15 cellular contexts compared by ENCODE assay signal in the genomic region with DNA sequence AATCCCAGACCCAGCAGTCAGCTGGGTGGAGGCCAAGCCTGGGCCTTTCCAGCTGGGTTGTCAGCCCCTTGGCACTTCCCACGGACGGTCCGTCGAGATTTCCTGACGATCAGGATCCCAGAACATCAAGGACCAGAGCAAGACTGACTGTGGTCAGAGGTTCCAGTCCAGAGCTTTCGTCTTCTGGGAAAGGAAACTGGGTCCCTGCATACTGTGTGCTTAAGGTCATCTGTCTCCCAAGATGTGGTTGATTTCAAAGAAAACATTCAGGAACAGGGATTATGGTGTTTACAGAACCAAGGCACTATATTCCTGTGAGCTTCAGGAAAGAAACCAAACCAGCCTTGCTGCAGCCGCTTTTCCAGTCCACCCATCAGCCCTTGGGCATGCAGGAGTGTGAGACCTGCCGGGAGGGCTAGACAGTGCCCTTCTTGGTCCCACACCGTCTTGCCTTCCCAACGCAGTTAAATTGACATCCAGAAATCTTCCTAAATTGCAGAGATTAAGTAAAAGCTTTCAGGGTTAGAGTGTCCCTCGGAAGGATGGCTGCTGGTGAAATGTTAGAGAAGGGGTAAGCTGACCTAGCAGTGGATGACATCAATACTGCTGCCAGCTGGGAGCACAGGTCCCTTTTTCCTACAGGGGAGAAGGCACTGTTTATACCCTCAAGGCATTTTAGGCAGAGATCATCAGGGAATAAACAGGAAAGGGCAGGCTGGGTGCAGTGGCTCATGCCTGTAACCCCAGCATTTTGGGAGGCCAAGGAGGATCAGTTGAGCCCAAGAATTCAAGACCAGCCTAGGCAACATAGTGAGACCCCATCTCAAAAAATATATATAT. TPM values are rescaled to one million over a fixed set of nuclear protein-coding genes. Genes with fewer than 3 reads are reported as not detected.
A peak's percentile ranks its signal among the peaks of the same experiment; 100 is the strongest.
DNase-seq lines count a peak whose midpoint lies in the region; ATAC-seq and TF ChIP-seq lines count a peak whose summit lies in the region.
"Had no signal": no experiment of that assay in that cellular context is flagged by ENCODE, and none has a peak within 500 bp of the region (broad histone marks: within the 10 kb centered on the region; RNA-seq: fewer than 3 reads in every experiment).

No MANE protein-coding gene starts in this region.

- H3K36me3 ChIP-seq in Caco-2 (ENCODE audit: control insufficient read depth, insufficient read depth, low read length): no peaks in the 10 kb centered on the region
- H3K36me3 ChIP-seq in PC-3 (ENCODE audit: low read depth, low read length): no peaks in the 10 kb centered on the region
- H3K36me3 ChIP-seq in esophagus (ENCODE audit: control insufficient read depth in 2 of 2, insufficient read depth in 2 of 2, low read length in 1 of 2): no peaks in the 10 kb centered on the region
- H3K36me3 ChIP-seq: cardiac muscle cell had no signal

- no peaks in the 10 kb centered on the region for H3F3A ChIP-seq in PC-3 (ENCODE audit: low read length, unreplicated experiment)

- intact Hi-C loops in Caco-2 (cut with micrococcal nuclease; ENCODE audit: unreplicated experiment) (no loop called here), PC-3 (cut with micrococcal nuclease) (loop anchor here (10.0 kb wide), 1 partner anchor 54 kb away; no protein-coding TSS in a partner anchor), dorsolateral prefrontal cortex (cut with DNase I) (no loop called here)

- H3K4me1 Mint-ChIP-seq in Caco-2 (ENCODE audit: low read depth, unreplicated experiment) (peaks cover 14% of the 10 kb centered on the region), osteocyte (ENCODE audit: unreplicated experiment) (peaks cover 32% of the 10 kb centered on the region)
- H3K4me1 Mint-ChIP-seq: stimulated activated effector memory CD8-positive, alpha-beta T cell treated with anti-CD3 and anti-CD28 coated beads, Interleukin-12 subunit alpha, Interleukin-12 subunit beta, amount 100 ng/mL, for 72 hours had no signal

- ATAC-seq in PC-3: no peak
- no peak for ATAC-seq in HG03139 (IDR thresholded peaks at IDR 0.05; ENCODE audit: unreplicated experiment)
- no peak for ATAC-seq in GM19455 (IDR thresholded peaks at IDR 0.05; ENCODE audit: unreplicated experiment)
- ATAC-seq: stimulated activated effector memory CD8-positive, alpha-beta T cell treated with anti-CD3 and anti-CD28 coated beads, Interleukin-12 subunit alpha, Interleukin-12 subunit beta, amount 100 ng/mL, for 72 hours had no signal

- BruUV-seq in Caco-2 (replicated peaks; lab: Mats Ljungman, UMichigan) (no TSS peak), PC-3 (replicated peaks; lab: Mats Ljungman, UMichigan) (no TSS peak)

- no peaks in the 10 kb centered on the region for H3K9me3 Mint-ChIP-seq in Caco-2 (ENCODE audit: unreplicated experiment)
- no peaks in the 10 kb centered on the region for H3K9me3 Mint-ChIP-seq in osteocyte (ENCODE audit: unreplicated experiment)
- H3K9me3 Mint-ChIP-seq: stimulated activated effector memory CD8-positive, alpha-beta T cell treated with anti-CD3 and anti-CD28 coated beads, Interleukin-12 subunit alpha, Interleukin-12 subunit beta, amount 100 ng/mL, for 72 hours; T-helper 1 cell treated with Interleukin-12 subunit alpha and Interleukin-12 subunit beta and Interleukin-4 antibody, amounts not matched to agents 30 μg/mL and 1 μg/mL, for 36 hours had no signal

- H3K27ac Mint-ChIP-seq in Caco-2 (ENCODE audit: unreplicated experiment): peak overlapping the region; percentile 93
- peak overlapping the region; percentile 89 for H3K27ac Mint-ChIP-seq in osteocyte (ENCODE audit: unreplicated experiment)
- H3K27ac Mint-ChIP-seq: stimulated activated effector memory CD8-positive, alpha-beta T cell treated with anti-CD3 and anti-CD28 coated beads, Interleukin-12 subunit alpha, Interleukin-12 subunit beta, amount 100 ng/mL, for 72 hours; T-helper 1 cell treated with Interleukin-12 subunit alpha and Interleukin-12 subunit beta and Interleukin-4 antibody, amounts not matched to agents 30 μg/mL and 1 μg/mL, for 36 hours had no signal

- H3K4me1 ChIP-seq in Caco-2 (peaks cover 45% of the 10 kb centered on the region), PC-3 (ENCODE audit: insufficient read depth, low read length) (peaks cover 44% of the 10 kb centered on the region), esophagus (ENCODE audit: control insufficient read depth in 2 of 2, insufficient read depth in 2 of 2, low read length in 1 of 2) (peaks cover 0 to 17% of the 10 kb centered on the region in 2 donors)

- peak overlapping the region; percentile 76 for H3K27ac ChIP-seq in PC-3 (ENCODE audit: low read length)
- H3K27ac ChIP-seq in esophagus (ENCODE audit: low read depth in 2 of 2, low read length in 1 of 2): peak overlapping the region; percentile 79 to 83
- peak overlapping the region in 3 of 59 donors; percentile 4 to 46 (median 33) for H3K27ac ChIP-seq in dorsolateral prefrontal cortex
- H3K27ac ChIP-seq: cardiac muscle cell had no signal

- POLR2A ChIA-PET in Caco-2 (lab: Charles Lee) (interaction anchor here (0.6 to 1.4 kb wide), 3 partner anchors 14 to 34 kb away, joined by 3 to 13 read pairs (median 3); no protein-coding TSS in a partner anchor), PC-3 (lab: Charles Lee; ENCODE audit: unreplicated experiment) (interaction anchor here (0.7 kb wide), 1 partner anchor 8 kb away, joined by 3 read pairs; no protein-coding TSS in a partner anchor)

- H3K9me2 ChIP-seq in PC-3 (replicated peaks; ENCODE audit: low read length): no peaks in the 10 kb centered on the region

- DNase-seq in Caco-2 (no peak), PC-3 (peak; percentile 50), osteocyte (ENCODE audit: extremely low spot score, unreplicated experiment) (no peak), dorsolateral prefrontal cortex (no peak), SHP77 (lab: John Stamatoyannopoulos, UW) (no peak)
- DNase-seq: activated CD4-positive, alpha-beta T cell treated with anti-CD3 and anti-CD28 coated beads, Interleukin-2, amount 50 U/mL, for 48 hours; activated effector memory CD4-positive, alpha-beta T cell treated with anti-CD3 and anti-CD28 coated beads, Interleukin-2, amount 50 U/mL, for 16 hours; EL; stimulated activated CD4-positive, alpha-beta T cell treated with anti-CD3 and anti-CD28 coated beads, Interleukin-2, amount 100 ng/mL, for 24 hours had no signal

- no peaks in the 10 kb centered on the region for H3K27me3 Mint-ChIP-seq in Caco-2 (ENCODE audit: insufficient read depth, unreplicated experiment)
- no peaks in the 10 kb centered on the region for H3K27me3 Mint-ChIP-seq in osteocyte (ENCODE audit: unreplicated experiment)

- H3K4me3 ChIP-seq in Caco-2 (ENCODE audit: low read depth, low read length) (no peak overlapping the region), PC-3 (ENCODE audit: low read length) (no peak overlapping the region), esophagus (ENCODE audit: low read depth in 1 of 2, low read length in 2 of 2) (no peak overlapping the region), dorsolateral prefrontal cortex (no peak overlapping the region)
- H3K4me3 ChIP-seq: cardiac muscle cell had no signal

- no peak overlapping the region for H3K9ac ChIP-seq in PC-3 (ENCODE audit: low read length)

- H3K4me3 Mint-ChIP-seq in Caco-2 (ENCODE audit: unreplicated experiment): peak overlapping the region; percentile 5
- no peak overlapping the region for H3K4me3 Mint-ChIP-seq in osteocyte (ENCODE audit: unreplicated experiment)
- H3K4me3 Mint-ChIP-seq: stimulated activated effector memory CD8-positive, alpha-beta T cell treated with anti-CD3 and anti-CD28 coated beads, Interleukin-12 subunit alpha, Interleukin-12 subunit beta, amount 100 ng/mL, for 72 hours; T-helper 1 cell treated with Interleukin-12 subunit alpha and Interleukin-12 subunit beta and Interleukin-4 antibody, amounts not matched to agents 30 μg/mL and 1 μg/mL, for 36 hours had no signal

- H3K9me3 ChIP-seq in Caco-2 (no peaks in the 10 kb centered on the region), PC-3 (ENCODE audit: low read length) (no peaks in the 10 kb centered on the region), esophagus (ENCODE audit: control insufficient read depth in 2 of 2, insufficient read depth in 1 of 2, low read depth in 1 of 2, low read length in 1 of 2) (no peaks in the 10 kb centered on the region)

- H2AFZ ChIP-seq in PC-3 (ENCODE audit: low read length): no peak overlapping the region

- CTCF ChIA-PET in Caco-2 (lab: Charles Lee): interaction anchor here (0.7 to 1.3 kb wide), 2 partner anchors 18 to 30 kb away, joined by 4 to 5 read pairs; no protein-coding TSS in a partner anchor
- CTCF ChIA-PET in PC-3 (lab: Charles Lee): interaction anchor here (0.7 kb wide), 1 partner anchor 104 kb away, joined by 6 read pairs; the partner anchor contains the start of gene FAM98C

- WGBS in esophagus, 2 donors: 34 to 57% methylated on average over 11 of the region's 11 CpGs

- peak overlapping the region; percentile 41; the same call in 1 of the 2 replicates for H3K4me2 ChIP-seq in PC-3 (ENCODE audit: low read length)

- TF ChIP-seq CTCF in Caco-2 (IDR thresholded peaks at IDR 0.05; ENCODE audit: insufficient read depth in 1 of 2, low read depth in 1 of 2, low read length in 1 of 2, severe bottlenecking in 1 of 2, unreplicated experiment in 1 of 2) (no peak), PC-3 (conservative IDR thresholded peaks at IDR 0.05; ENCODE audit: low read depth, low read length) (no peak), osteocyte (IDR thresholded peaks at IDR 0.05) (no peak), dorsolateral prefrontal cortex (IDR thresholded peaks at IDR 0.05 in 54 of 56, conservative IDR thresholded peaks at IDR 0.05 in 2 of 56; ENCODE audit: low read depth in 1 of 56, partially characterized antibody in 56 of 56) (no peak)

- no peaks in the 10 kb centered on the region for H4K20me1 ChIP-seq in PC-3 (ENCODE audit: low read length)

- H3K27me3 ChIP-seq in Caco-2 (replicated peaks; ENCODE audit: control insufficient read depth, insufficient read depth, low read length) (no peaks in the 10 kb centered on the region), PC-3 (ENCODE audit: low read length) (no peaks in the 10 kb centered on the region), esophagus (ENCODE audit: control insufficient read depth in 1 of 2, insufficient read depth in 2 of 2, low read length in 2 of 2) (no peaks in the 10 kb centered on the region), dorsolateral prefrontal cortex (no peaks in the 10 kb centered on the region)

- H3K36me3 Mint-ChIP-seq in Caco-2 (ENCODE audit: insufficient read depth, unreplicated experiment): peaks cover 51% of the 10 kb centered on the region
- peaks cover 2% of the 10 kb centered on the region for H3K36me3 Mint-ChIP-seq in osteocyte (ENCODE audit: unreplicated experiment)

- peaks cover 17% of the 10 kb centered on the region for H3K79me2 ChIP-seq in PC-3 (ENCODE audit: low read length)

RNA-seq across cellular contexts. Expression of gene C19orf33, which starts 5.0 kb away (rescaled TPM):
- 12.7 and 18.6 TPM in 2 replicates for total RNA-seq in Caco-2 (2022)
- 169 and 212 TPM in 2 replicates for total RNA-seq in PC-3 (2014; rRNA removed)
- 1,000 to 10,000 TPM in 1 of 2 donors, 100 to 1,000 TPM in 1; 826 to 1,919 TPM for polyA plus RNA-seq in esophagus
- total RNA-seq in osteocyte: not detected in 2 replicates
- total RNA-seq in dorsolateral prefrontal cortex: 1 to 10 TPM in 38 of 120 experiments, under 1 TPM in 1, not detected in 81; 1.00 to 5.1 (median 2.0) TPM

RNA-seq across cellular contexts. Expression of gene YIF1B, which starts 16.7 kb away (rescaled TPM):
- total RNA-seq in Caco-2 (2022) (61.7 and 66.7 TPM in 2 replicates), PC-3 (2014; rRNA removed) (62.9 and 72.3 TPM in 2 replicates), osteocyte (54.6 and 59.9 TPM in 2 replicates), dorsolateral prefrontal cortex (10 to 100 TPM; 31.5 to 70.0 (median 48.6) TPM)
- 10 to 100 TPM; 26.0 to 40.3 TPM for polyA plus RNA-seq in esophagus

RNA-seq across cellular contexts. Expression of gene KCNK6, which starts 20.6 kb away (rescaled TPM):
- 6.1 and 7.8 TPM in 2 replicates for total RNA-seq in Caco-2 (2022)
- 3.3 and 6.7 TPM in 2 replicates for total RNA-seq in PC-3 (2014; rRNA removed)
- 10 to 100 TPM; 19.5 to 30.2 TPM for polyA plus RNA-seq in esophagus
- 11.9 and 13.0 TPM in 2 replicates for total RNA-seq in osteocyte
- total RNA-seq in dorsolateral prefrontal cortex: 1 to 10 TPM in 110 of 120 experiments, under 1 TPM in 10; 0.64 to 3.9 (median 1.7) TPM

RNA-seq across cellular contexts. Expression of gene SPINT2, which starts 34.7 kb away (rescaled TPM):
- total RNA-seq in Caco-2 (2022) (728 and 748 TPM in 2 replicates), PC-3 (2014; rRNA removed) (442 and 650 TPM in 2 replicates), osteocyte (29.5 and 30.4 TPM in 2 replicates), dorsolateral prefrontal cortex (100 to 1,000 TPM in 44 of 120 experiments, 10 to 100 TPM in 76; 41.9 to 135 (median 92.4) TPM)
- polyA plus RNA-seq in esophagus: 100 to 1,000 TPM; 230 to 334 TPM

RNA-seq across cellular contexts. Expression of gene CATSPERG, which starts 36.6 kb away (rescaled TPM):
- 12.4 and 14.0 TPM in 2 replicates for total RNA-seq in Caco-2 (2022)
- 0.44 and 2.5 TPM in 2 replicates for total RNA-seq in PC-3 (2014; rRNA removed)
- 1 to 10 TPM; 1.4 to 5.0 TPM for polyA plus RNA-seq in esophagus
- total RNA-seq in osteocyte: 6.8 and 7.2 TPM in 2 replicates
- total RNA-seq in dorsolateral prefrontal cortex: 10 to 100 TPM in 88 of 120 experiments, 1 to 10 TPM in 32; 5.7 to 29.9 (median 13.4) TPM
